Comparison of ENCODE assay signal across 24 cellular contexts in the genomic region with DNA sequence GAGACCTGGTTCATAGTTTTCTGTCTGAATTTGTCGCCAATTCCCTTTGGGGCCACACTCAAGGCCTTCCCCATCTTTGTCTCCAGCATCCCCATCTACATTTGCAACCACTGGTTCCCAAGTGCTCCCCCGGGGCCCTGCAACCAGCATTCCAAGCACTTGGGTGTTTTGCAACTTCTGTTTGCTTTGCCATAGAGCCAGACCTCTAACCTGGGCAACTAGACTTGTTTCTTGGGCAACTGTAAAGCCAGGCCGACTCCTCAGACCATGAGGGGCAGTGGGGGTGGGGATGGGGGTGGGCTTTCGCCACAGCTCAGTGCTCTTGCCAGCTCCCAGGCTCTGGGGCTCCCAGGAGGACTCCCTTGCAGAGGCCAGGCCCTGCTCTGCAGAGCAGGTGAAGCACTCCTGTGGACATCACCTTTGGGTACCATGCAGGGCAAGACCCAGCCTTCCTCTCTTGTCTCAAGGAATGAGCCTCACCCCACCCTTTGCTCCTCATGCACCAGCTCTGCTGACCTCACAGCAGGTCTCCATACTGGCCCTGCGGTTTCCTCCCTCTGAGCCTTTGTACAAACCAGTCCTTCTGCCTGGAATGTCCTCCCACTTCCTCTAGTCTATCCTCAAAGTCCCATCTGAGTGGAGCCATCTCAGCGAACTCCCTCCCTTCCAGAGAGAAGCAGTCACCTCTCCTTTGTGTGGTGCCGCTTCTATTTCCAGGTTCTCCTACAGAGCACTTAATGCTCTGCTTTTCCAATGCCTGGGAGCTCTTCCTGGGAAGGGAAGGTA.
A peak's percentile ranks its signal among the peaks of the same experiment; 100 is the strongest.
DNase-seq lines count a peak whose midpoint lies in the region; ATAC-seq, FAIRE-seq and TF ChIP-seq lines count a peak whose summit lies in the region.
"Had no signal": no experiment of that assay in that cellular context is flagged by ENCODE, and none has a peak within 500 bp of the region (broad histone marks: within the 10 kb centered on the region; RNA-seq: fewer than 3 reads in every experiment).

No MANE protein-coding gene starts in this region.

- WGBS in neuronal stem cell (ENCODE audit: extremely low coverage in 2 of 2, insufficient read length in 2 of 2, insufficient replicate concordance in 1 of 2), 2 donors = no CpG with 5 or more reads among the region's 7 CpGs

- no peaks in the 10 kb centered on the region for H3K27me3 ChIP-seq in neuronal stem cell (ENCODE audit: control insufficient read depth in 3 of 3, insufficient read depth in 3 of 3, low read depth in 1 of 3, low read length in 3 of 3)
- H3K27me3 ChIP-seq in lower lobe of right lung (ENCODE audit: low read depth) = no peaks in the 10 kb centered on the region
- H3K27me3 ChIP-seq: Peyer's patch had no signal

- H2AFZ ChIP-seq in neuronal stem cell (ENCODE audit: low read length) = no peak overlapping the region

- peak overlapping the region; percentile 18 for H2BK12ac ChIP-seq in neuronal stem cell (ENCODE audit: low read length)

- no peak for TF ChIP-seq CTCF in lower lobe of right lung (IDR thresholded peaks at IDR 0.05)

- DNase-seq in RCC 7860 (ENCODE audit: low spot score) (peak; percentile 18), islet precursor cell (peak; percentile 70), neuronal stem cell (ENCODE audit: low spot score) (no peak), NCI-H345 treated with DMSO at 0.1 percent for 48 hours (lab: John Stamatoyannopoulos, UW; ENCODE audit: unreplicated experiment) (no peak), lower lobe of right lung (no peak), KG1 (lab: John Stamatoyannopoulos, UW) (no peak), inferior parietal cortex (ENCODE audit: extremely low spot score) (no peak)
- DNase-seq: Caco-2; CD8-positive, alpha-beta T cell; DMS79; H7; MM.1S; NCI-H2029; NCI-H526 treated with DMSO at 0.1 percent for 48 hours; OCI-M1; Peyer's patch; SIG-M5; SK-N-SH; SW 1271 had no signal

- no peak overlapping the region for H3K4me3 ChIP-seq in neuronal stem cell (ENCODE audit: low read length in 2 of 2)
- no peak overlapping the region for H3K4me3 ChIP-seq in lower lobe of right lung
- H3K4me3 ChIP-seq: Peyer's patch had no signal

- H3K27ac ChIP-seq in neuronal stem cell (replicated peaks; ENCODE audit: low read length) = no peak overlapping the region
- no peak overlapping the region for H3K27ac ChIP-seq in lower lobe of right lung
- H3K27ac ChIP-seq: C4-2B, KMS-11, Peyer's patch had no signal

- no peaks in the 10 kb centered on the region for H3K79me1 ChIP-seq in neuronal stem cell (ENCODE audit: low read depth, low read length)

- H2BK15ac ChIP-seq in neuronal stem cell (ENCODE audit: low read length) = peak overlapping the region; percentile 32

- intact Hi-C loops in lower lobe of right lung (cut with DNase I) = no loop called here

- H3K4me2 ChIP-seq in neuronal stem cell (ENCODE audit: insufficient read depth, low read length, poor library complexity, severe bottlenecking) = no peak overlapping the region
- H3K4me2 ChIP-seq: KMS-11, SK-N-SH had no signal

- H4K91ac ChIP-seq in neuronal stem cell (ENCODE audit: low read depth, low read length, poor library complexity) = no peak overlapping the region

- no peak for ATAC-seq in lower lobe of right lung
- ATAC-seq: CD8-positive, alpha-beta T cell had no signal

- no peak overlapping the region for H3K9ac ChIP-seq in neuronal stem cell (ENCODE audit: low read depth, low read length, poor library complexity)
- H3K9ac ChIP-seq: KMS-11, SK-N-SH had no signal

- H3K9me3 ChIP-seq in neuronal stem cell (replicated peaks in 1 of 2; ENCODE audit: control insufficient read depth in 2 of 2, insufficient read depth in 1 of 2, low read depth in 1 of 2, low read length in 2 of 2) (peaks cover 0 to 4% of the 10 kb centered on the region in 2 donors), lower lobe of right lung (no peaks in the 10 kb centered on the region)
- H3K9me3 ChIP-seq: Caco-2, Peyer's patch, SK-N-SH had no signal

- H3K14ac ChIP-seq in neuronal stem cell (ENCODE audit: low read length) = no peak overlapping the region

- H2BK5ac ChIP-seq in neuronal stem cell (ENCODE audit: low read length) = peak overlapping the region; percentile 42

- peak overlapping the region; percentile 29 for H4K8ac ChIP-seq in neuronal stem cell (ENCODE audit: low read depth, low read length)

- FAIRE-seq in RCC 7860 (lab: Jason Lieb, UNC) = no peak
- FAIRE-seq: GM12892, GM19239, HTR-8/SVneo had no signal

- H3K4me1 ChIP-seq in neuronal stem cell (ENCODE audit: control insufficient read depth in 2 of 2, insufficient read depth in 1 of 2, low read depth in 1 of 2, low read length in 2 of 2) = peaks cover 8 to 41% of the 10 kb centered on the region in 2 donors
- H3K4me1 ChIP-seq in lower lobe of right lung = no peaks in the 10 kb centered on the region
- H3K4me1 ChIP-seq: Peyer's patch had no signal

- no peak overlapping the region for H3K23ac ChIP-seq in neuronal stem cell (ENCODE audit: low read depth, low read length, poor library complexity)

- H3K36me3 ChIP-seq in neuronal stem cell (replicated peaks in 1 of 2; ENCODE audit: control insufficient read depth in 2 of 2, insufficient read depth in 2 of 2, low read length in 2 of 2) = no peaks in the 10 kb centered on the region
- H3K36me3 ChIP-seq in lower lobe of right lung = no peaks in the 10 kb centered on the region
- H3K36me3 ChIP-seq: Peyer's patch had no signal

- peak overlapping the region; percentile 97 for H2AK5ac ChIP-seq in neuronal stem cell (ENCODE audit: low read depth, low read length)

- H3K18ac ChIP-seq in neuronal stem cell (ENCODE audit: low read length) = peak overlapping the region; percentile 81

- no peak overlapping the region for H3K4ac ChIP-seq in neuronal stem cell (ENCODE audit: low read length)

- no peak overlapping the region for H2BK120ac ChIP-seq in neuronal stem cell (ENCODE audit: low read depth, low read length)

Comparison
In these comparisons a context has a peak if more than half of its experiments do, and no peak if none do; other contexts are left out.
1. DNase-seq: peak in RCC 7860 (single experiment) and islet precursor cell (single experiment); none in neuronal stem cell (single experiment), NCI-H345 treated with DMSO at 0.1 percent for 48 hours (single experiment), lower lobe of right lung (single experiment), KG1 (single experiment) and inferior parietal cortex (single experiment).